Comparison of ENCODE assay signal across 10 cellular contexts in the genomic region with DNA sequence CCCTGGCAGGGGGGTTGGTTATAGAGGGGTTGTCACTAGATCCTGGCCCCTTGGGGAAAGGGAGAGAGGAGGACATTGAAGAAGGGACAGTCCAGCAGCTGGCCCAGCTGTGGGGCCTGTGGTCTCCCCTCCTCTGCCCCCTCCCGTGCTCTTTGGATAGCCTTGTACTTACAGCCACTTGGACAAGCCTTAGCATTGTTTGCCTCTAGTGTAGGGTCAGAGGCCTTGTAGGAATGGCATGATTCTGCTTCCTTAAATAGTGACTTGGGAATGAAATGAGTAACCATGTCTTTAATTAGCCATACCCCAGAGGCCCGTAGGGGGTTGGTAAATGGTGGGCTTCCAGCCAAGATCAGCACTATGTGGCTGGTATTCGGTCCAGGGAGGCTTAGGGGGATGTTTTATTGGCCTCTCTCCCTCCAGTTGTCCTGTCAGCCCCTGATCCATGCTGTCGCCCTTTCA.
DNase-seq lines count a peak whose midpoint lies in the region; ATAC-seq, FAIRE-seq and TF ChIP-seq lines count a peak whose summit lies in the region.
"Had no signal": no experiment of that assay in that cellular context is flagged by ENCODE, and none has a peak within 500 bp of the region (broad histone marks: within the 10 kb centered on the region; RNA-seq: fewer than 3 reads in every experiment).

No MANE protein-coding gene starts in this region.

- peak overlapping the region; percentile 78 for H3K27ac Mint-ChIP-seq in neural crest cell (ENCODE audit: unreplicated experiment)

- H3K27ac ChIP-seq in Panc1 (ENCODE audit: low read length) (no peak overlapping the region), small intestine (ENCODE audit: low read depth in 1 of 2, low read length in 1 of 2) (peak overlapping the region in 1 of 2 donors; percentile 67)

- CTCF ChIA-PET in Panc1 (lab: Charles Lee), result no interaction called here

- FAIRE-seq in small intestine (lab: Jason Lieb, UNC), result no peak

- no peaks in the 10 kb centered on the region for H3K36me3 ChIP-seq in Panc1 (ENCODE audit: control insufficient read depth, insufficient read depth, low read length)
- no peaks in the 10 kb centered on the region for H3K36me3 ChIP-seq in small intestine (ENCODE audit: control insufficient read depth in 2 of 2, insufficient read depth in 2 of 2, low read length in 2 of 2)

- H3K4me3 ChIP-seq in Panc1 (ENCODE audit: low read depth in 2 of 2, low read length in 2 of 2) (no peak overlapping the region), small intestine (ENCODE audit: low read depth in 1 of 2, low read length in 2 of 2) (no peak overlapping the region)

- H3K4me1 ChIP-seq in Panc1 (ENCODE audit: control insufficient read depth, insufficient read depth, low read length) (no peaks in the 10 kb centered on the region), small intestine (ENCODE audit: control insufficient read depth in 2 of 2, insufficient read depth in 1 of 2, low read depth in 1 of 2, low read length in 1 of 2) (peaks cover 2 to 3% of the 10 kb centered on the region in 2 donors)

- 52 to 69% (median 55%) methylated on average over 4 of the region's 4 CpGs for WGBS in small intestine, 3 donors

- in situ Hi-C loops in Panc1 (cut with HindIII; ENCODE audit: low pct_unique_long_range_greater_than_20kb, low sequenced_read_pairs), result no loop called here

- H3K27me3 ChIP-seq in Panc1 (ENCODE audit: control insufficient read depth, insufficient read depth, low read length) (no peaks in the 10 kb centered on the region), small intestine (ENCODE audit: control insufficient read depth in 2 of 2, insufficient read depth in 2 of 2, low read length in 2 of 2) (no peaks in the 10 kb centered on the region)

- DNase-seq in AG09319 (ENCODE audit: extremely low read depth, low read depth), result peak; percentile 16
- no peak for DNase-seq in Panc1 (ENCODE audit: low read depth, low spot score)
- peak; percentile 60 for DNase-seq in fibroblast of gingiva (ENCODE audit: low read depth)
- DNase-seq in neural crest cell (ENCODE audit: low read depth, low spot score), result peak; percentile 30
- DNase-seq in stimulated activated naive CD4-positive, alpha-beta T cell treated with Interleukin-2 at 50 U/mL for 16 hours (lab: John Stamatoyannopoulos, UW), result no peak
- DNase-seq in NCI-H1092 (lab: John Stamatoyannopoulos, UW), result no peak
- DNase-seq in activated CD4-positive, CD25-positive, alpha-beta regulatory T cell (lab: John Stamatoyannopoulos, UW), result no peak
- DNase-seq in small intestine, result no peak
- DNase-seq: activated CD4-positive, alpha-beta T cell treated with anti-CD3 and anti-CD28 coated beads for 4 hours; cortex of kidney had no signal

- 0 out of 2 replicates have a peak, but pooled peaks have one; percentile 19 for ATAC-seq in Panc1

- H3K9me3 Mint-ChIP-seq in neural crest cell, result peaks cover 6% of the 10 kb centered on the region

- peaks cover 48% of the 10 kb centered on the region for H3K4me1 Mint-ChIP-seq in neural crest cell

- H3K4me3 Mint-ChIP-seq in neural crest cell, result peak overlapping the region; percentile 32

- BruUV-seq in Panc1 (replicated peaks; lab: Mats Ljungman, UMichigan), result no TSS peak

- no peaks in the 10 kb centered on the region for H3K9me3 ChIP-seq in Panc1 (ENCODE audit: control insufficient read depth, insufficient read depth, low read depth, low read length)
- H3K9me3 ChIP-seq in small intestine (ENCODE audit: control insufficient read depth, low read depth), result no peaks in the 10 kb centered on the region

- no peaks in the 10 kb centered on the region for H3K27me3 Mint-ChIP-seq in neural crest cell (ENCODE audit: low read depth)

- intact Hi-C loops in Panc1 (cut with micrococcal nuclease; ENCODE audit: unreplicated experiment), result no loop called here

- peaks cover 9% of the 10 kb centered on the region for H3K36me3 Mint-ChIP-seq in neural crest cell (ENCODE audit: low read depth)

- no peak for TF ChIP-seq CTCF in AG09319 (IDR thresholded peaks at IDR 0.05; ENCODE audit: low read depth, low read length)
- TF ChIP-seq CTCF in Panc1 (IDR thresholded peaks at IDR 0.05), result no peak
- no peak for TF ChIP-seq CTCF in neural crest cell (conservative IDR thresholded peaks at IDR 0.05)

- POLR2A ChIA-PET in Panc1 (lab: Charles Lee), result no interaction called here

Comparison
In these comparisons a context has a peak if more than half of its experiments do, and no peak if none do; other contexts are left out.
1. DNase-seq: peak in AG09319 (single experiment), fibroblast of gingiva (single experiment) and neural crest cell (single experiment); none in Panc1 (single experiment), stimulated activated naive CD4-positive, alpha-beta T cell treated with Interleukin-2 at 50 U/mL for 16 hours (single experiment), NCI-H1092 (single experiment), activated CD4-positive, CD25-positive, alpha-beta regulatory T cell (0 of 4) and small intestine (single experiment).